11 cellular contexts compared by ENCODE assay signal in genomic region chr10:127977368-127978009, GRCh38.
DNase-seq lines count a peak whose midpoint lies in the region; ATAC-seq and TF ChIP-seq lines count a peak whose summit lies in the region.
"Had no signal": no experiment of that assay in that cellular context is flagged by ENCODE, and none has a peak within 500 bp of the region (broad histone marks: within the 10 kb centered on the region; RNA-seq: fewer than 3 reads in every experiment).

No MANE protein-coding gene starts in this region.

- no peaks in the 10 kb centered on the region for H3K36me3 Mint-ChIP-seq in activated CD4-positive, alpha-beta memory T cell treated with anti-CD3 and anti-CD28 coated beads, Interleukin-2, amount 10 ng/mL, durations not matched to agents 7 days and 5 days (ENCODE audit: low read depth)

- peak; percentile 88 to 97 (median 95) for ATAC-seq in heart right ventricle
- ATAC-seq in GM21526 (IDR thresholded peaks at IDR 0.05; ENCODE audit: low FRiP score, unreplicated experiment), result no peak
- ATAC-seq: GM12878 had no signal

- no peak overlapping the region for H3K4me3 Mint-ChIP-seq in activated CD4-positive, alpha-beta memory T cell treated with anti-CD3 and anti-CD28 coated beads, Interleukin-2, amount 10 ng/mL, durations not matched to agents 7 days and 5 days

- peaks cover 0 to 18% (median 9%) of the 10 kb centered on the region in 11 donors for H3K9me3 ChIP-seq in heart right ventricle

- CTCF ChIA-PET in activated CD4-positive, alpha-beta memory T cell treated with anti-CD3 and anti-CD28 coated beads, Interleukin-2, amount 10 ng/mL, durations not matched to agents 7 days and 5 days (lab: Charles Lee), result no interaction called here

- H3K4me3 ChIP-seq in heart right ventricle, result peak overlapping the region in 8 of 10 donors; percentile 2 to 30 (median 16)
- H3K4me3 ChIP-seq: GM12878 had no signal

- H3K27me3 ChIP-seq in heart right ventricle, result no peaks in the 10 kb centered on the region

- peaks cover 12% of the 10 kb centered on the region for H3K4me1 Mint-ChIP-seq in activated CD4-positive, alpha-beta memory T cell treated with anti-CD3 and anti-CD28 coated beads, Interleukin-2, amount 10 ng/mL, durations not matched to agents 7 days and 5 days

- H3K27ac ChIP-seq in heart right ventricle, result peak overlapping the region; percentile 59 to 90 (median 78)

- TF ChIP-seq CTCF in heart right ventricle (IDR thresholded peaks at IDR 0.05), result no peak

- no peak overlapping the region for H3K27ac Mint-ChIP-seq in activated CD4-positive, alpha-beta memory T cell treated with anti-CD3 and anti-CD28 coated beads, Interleukin-2, amount 10 ng/mL, durations not matched to agents 7 days and 5 days

- WGBS in heart right ventricle, 2 donors, result 14 to 33% methylated on average over 12 of the region's 12 CpGs

- peaks cover 10 to 61% (median 44%) of the 10 kb centered on the region in 9 donors for H3K4me1 ChIP-seq in heart right ventricle

- H3K9me3 Mint-ChIP-seq in activated CD4-positive, alpha-beta memory T cell treated with anti-CD3 and anti-CD28 coated beads, Interleukin-2, amount 10 ng/mL, durations not matched to agents 7 days and 5 days, result peaks cover 8% of the 10 kb centered on the region

- H3K27me3 Mint-ChIP-seq in activated CD4-positive, alpha-beta memory T cell treated with anti-CD3 and anti-CD28 coated beads, Interleukin-2, amount 10 ng/mL, durations not matched to agents 7 days and 5 days, result peaks cover 20% of the 10 kb centered on the region

- no peaks in the 10 kb centered on the region for H3K36me3 ChIP-seq in heart right ventricle

- POLR2A ChIA-PET in activated CD4-positive, alpha-beta memory T cell treated with anti-CD3 and anti-CD28 coated beads, Interleukin-2, amount 10 ng/mL, durations not matched to agents 7 days and 5 days (lab: Charles Lee), result no interaction called here

- intact Hi-C loops in heart right ventricle (cut with DNase I) (loop anchor here in 2 of 10 donors (2.0 to 10.0 kb wide), 2 partner anchors 33 to 53 kb away; no protein-coding TSS in a partner anchor), posterior vena cava (cut with DNase I) (no loop called here)

- DNase-seq in GM04504 (ENCODE audit: low read depth) (peak; percentile 52), heart right ventricle (peak; percentile 78 to 91), posterior vena cava (ENCODE audit: low spot score) (peak; percentile 90), NOMO-1 treated with dmso at 0.1 percent for 144 hours (lab: John Stamatoyannopoulos, UW; ENCODE audit: unreplicated experiment) (no peak), NCI-H1694 (lab: John Stamatoyannopoulos, UW) (no peak), activated T-cell treated with anti-CD3 and anti-CD28 coated beads for 4 hours (no peak)
- peak; percentile 46 for DNase-seq in activated CD4-positive, alpha-beta memory T cell treated with anti-CD3 and anti-CD28 coated beads, Interleukin-2, amount 10 ng/mL, durations not matched to agents 7 days and 5 days
- DNase-seq: effector memory CD4-positive, alpha-beta T cell; NCI-H446 treated with DMSO at 0.1 percent for 48 hours had no signal

Comparison
In these comparisons a context has a peak if more than half of its experiments do, and no peak if none do; other contexts are left out.
1. DNase-seq: peak in GM04504 (single experiment), activated CD4-positive, alpha-beta memory T cell treated with anti-CD3 and anti-CD28 coated beads, Interleukin-2, amount 10 ng/mL, durations not matched to agents 7 days and 5 days (single experiment), heart right ventricle (2 of 2) and posterior vena cava (single experiment); none in NOMO-1 treated with dmso at 0.1 percent for 144 hours (single experiment), NCI-H1694 (single experiment) and activated T-cell treated with anti-CD3 and anti-CD28 coated beads for 4 hours (single experiment).